ENCODE assay signal across 16 cellular contexts in the genomic region with DNA sequence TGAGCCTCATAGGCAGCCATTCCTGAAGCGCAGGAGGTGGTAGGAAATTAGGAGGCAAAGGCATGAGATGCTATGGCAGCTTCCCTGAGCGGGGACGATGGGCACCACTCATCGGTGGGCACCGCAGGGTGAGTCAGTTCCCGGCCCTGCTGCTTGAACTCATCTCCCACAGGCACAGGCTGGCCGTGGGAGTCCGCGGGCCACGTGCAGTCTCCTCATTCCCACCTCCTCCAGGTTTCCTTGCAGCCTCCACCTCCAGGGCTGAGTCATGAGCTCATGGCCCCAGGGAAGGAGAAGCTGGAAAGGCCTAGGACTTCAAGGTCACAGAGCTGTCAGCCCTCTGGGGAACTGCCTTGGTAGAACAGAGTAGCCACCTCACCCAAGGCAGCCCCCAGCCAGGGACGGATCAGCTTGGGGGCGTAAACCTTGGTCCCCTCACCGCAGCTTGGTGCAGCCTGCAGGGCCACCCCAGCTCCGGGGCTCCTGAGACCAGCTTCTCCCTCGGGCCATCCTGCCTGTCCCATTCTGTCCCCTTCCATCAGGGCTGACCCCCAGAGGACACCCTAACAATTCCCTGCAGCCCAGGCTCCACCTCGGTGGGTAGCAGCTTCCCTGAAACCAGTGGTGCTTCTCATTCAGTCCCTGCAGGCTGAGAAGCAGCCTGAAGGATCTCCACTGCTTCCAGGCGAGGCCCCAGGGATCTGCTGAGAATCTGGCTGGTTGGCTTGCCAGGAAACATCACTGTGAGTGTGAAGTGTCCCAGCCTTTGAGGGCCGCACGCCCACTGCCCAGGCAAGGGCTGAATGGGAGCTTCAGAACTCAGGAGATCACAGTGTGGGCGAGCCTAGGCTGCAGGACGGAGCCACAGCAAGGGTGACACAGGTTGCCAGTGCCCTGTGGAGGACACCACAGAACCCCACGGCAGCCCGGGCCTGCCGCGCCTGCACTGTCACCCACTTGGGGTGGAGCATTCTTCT.
DNase-seq lines count a peak whose midpoint lies in the region; ATAC-seq and TF ChIP-seq lines count a peak whose summit lies in the region.
"Had no signal": no experiment of that assay in that cellular context is flagged by ENCODE, and none has a peak within 500 bp of the region (broad histone marks: within the 10 kb centered on the region; RNA-seq: fewer than 3 reads in every experiment).

No MANE protein-coding gene starts in this region.

- H3K9me3 Mint-ChIP-seq in progenitor cell of endocrine pancreas (ENCODE audit: low read depth) = no peaks in the 10 kb centered on the region
- peaks cover 0 to 5% (median 0%) of the 10 kb centered on the region in 11 donors for H3K9me3 Mint-ChIP-seq in naive thymus-derived CD4-positive, alpha-beta T cell

- in situ Hi-C loops in Panc1 (cut with HindIII; ENCODE audit: low pct_unique_long_range_greater_than_20kb, low sequenced_read_pairs) = no loop called here

- no peaks in the 10 kb centered on the region for H3K36me3 Mint-ChIP-seq in progenitor cell of endocrine pancreas (ENCODE audit: insufficient read depth)
- H3K36me3 Mint-ChIP-seq in naive thymus-derived CD4-positive, alpha-beta T cell = peaks cover 0 to 10% (median 0%) of the 10 kb centered on the region in 5 donors
- H3K36me3 Mint-ChIP-seq: activated naive CD8-positive, alpha-beta T cell treated with anti-CD3 and anti-CD28 coated beads for 36 hours had no signal

- no peaks in the 10 kb centered on the region for H3K4me1 Mint-ChIP-seq in progenitor cell of endocrine pancreas (ENCODE audit: low read depth)
- peaks cover 0 to 8% (median 4%) of the 10 kb centered on the region in 7 donors for H3K4me1 Mint-ChIP-seq in naive thymus-derived CD4-positive, alpha-beta T cell

- H3K27me3 ChIP-seq in Panc1 (ENCODE audit: control insufficient read depth, insufficient read depth, low read length) (no peaks in the 10 kb centered on the region), foreskin keratinocyte (no peaks in the 10 kb centered on the region), smooth muscle cell (ENCODE audit: low read depth) (no peaks in the 10 kb centered on the region)
- H3K27me3 ChIP-seq in naive thymus-derived CD4-positive, alpha-beta T cell (ENCODE audit: control insufficient read depth in 2 of 2, insufficient read depth in 2 of 2, low read length in 2 of 2) = no peaks in the 10 kb centered on the region

- peak overlapping the region; percentile 15 for H3K4me2 ChIP-seq in smooth muscle cell

- 73% methylated on average over 25 of the region's 25 CpGs for WGBS in smooth muscle cell (ENCODE audit: low lambda C conversion rate)

- no peak overlapping the region for H3K4me3 Mint-ChIP-seq in progenitor cell of endocrine pancreas (ENCODE audit: low read depth)
- H3K4me3 Mint-ChIP-seq in naive thymus-derived CD4-positive, alpha-beta T cell = no peak overlapping the region
- H3K4me3 Mint-ChIP-seq: activated naive CD8-positive, alpha-beta T cell treated with anti-CD3 and anti-CD28 coated beads for 36 hours; activated T-cell treated with anti-CD3 and anti-CD28 coated beads, Interleukin-2, amount 50 U/mL, for 72 hours had no signal

- no peak overlapping the region for H2AFZ ChIP-seq in smooth muscle cell (ENCODE audit: low read depth)

- peak; percentile 64; the same call in 1 of the 2 replicates for ATAC-seq in Panc1
- ATAC-seq in foreskin keratinocyte = peak; percentile 73
- ATAC-seq in naive thymus-derived CD4-positive, alpha-beta T cell = no peak
- no peak for ATAC-seq in HG02623 (IDR thresholded peaks at IDR 0.05; ENCODE audit: unreplicated experiment)
- ATAC-seq: activated T-cell treated with anti-CD3 and anti-CD28 coated beads, Interleukin-2, amount 50 U/mL, for 72 hours; PC-3 had no signal

- CTCF ChIA-PET in Panc1 (lab: Charles Lee) = no interaction called here
- CTCF ChIA-PET in naive thymus-derived CD4-positive, alpha-beta T cell (lab: Charles Lee) = no interaction called here

- DNase-seq in ELR (ENCODE audit: low read depth) (peak; percentile 25), Panc1 (ENCODE audit: low read depth, low spot score) (no peak), foreskin keratinocyte (no peak), smooth muscle cell (lab: John Stamatoyannopoulos, UW; ENCODE audit: unreplicated experiment) (no peak), progenitor cell of endocrine pancreas (ENCODE audit: low spot score, unreplicated experiment) (no peak)
- DNase-seq in naive thymus-derived CD4-positive, alpha-beta T cell = no peak
- DNase-seq: activated naive CD8-positive, alpha-beta T cell treated with anti-CD3 and anti-CD28 coated beads for 36 hours; activated T-cell treated with anti-CD3 and anti-CD28 coated beads, Interleukin-2, amount 50 U/mL, for 72 hours; AML-193; effector CD4-positive, alpha-beta T cell; HCEC 1CT; kidney glomerular epithelial cell; NCI-H1694; NCI-H526; PC-3 had no signal

- H3K27ac ChIP-seq in Panc1 (ENCODE audit: low read length) (no peak overlapping the region), foreskin keratinocyte (no peak overlapping the region), smooth muscle cell (ENCODE audit: low read depth) (no peak overlapping the region)
- no peak overlapping the region for H3K27ac ChIP-seq in naive thymus-derived CD4-positive, alpha-beta T cell (ENCODE audit: low read depth, low read length)

- H3K36me3 ChIP-seq in Panc1 (ENCODE audit: control insufficient read depth, insufficient read depth, low read length) (no peaks in the 10 kb centered on the region), smooth muscle cell (ENCODE audit: low read depth) (no peaks in the 10 kb centered on the region)
- H3K36me3 ChIP-seq in naive thymus-derived CD4-positive, alpha-beta T cell (ENCODE audit: control insufficient read depth in 2 of 3, insufficient read depth in 3 of 3, low read length in 3 of 3) = no peaks in the 10 kb centered on the region

- H3K4me3 ChIP-seq in Panc1 (ENCODE audit: low read depth in 2 of 2, low read length in 2 of 2) (no peak overlapping the region), smooth muscle cell (no peak overlapping the region)
- H3K4me3 ChIP-seq in naive thymus-derived CD4-positive, alpha-beta T cell (ENCODE audit: low read length) = no peak overlapping the region

- H3K9me3 ChIP-seq in Panc1 (ENCODE audit: control insufficient read depth, insufficient read depth, low read depth, low read length) (no peaks in the 10 kb centered on the region), smooth muscle cell (replicated peaks; ENCODE audit: low read depth) (no peaks in the 10 kb centered on the region)
- H3K9me3 ChIP-seq in naive thymus-derived CD4-positive, alpha-beta T cell (ENCODE audit: control insufficient read depth in 2 of 3, low read length in 3 of 3) = no peaks in the 10 kb centered on the region

- no peaks in the 10 kb centered on the region for H3F3A ChIP-seq in smooth muscle cell (ENCODE audit: low read depth)

- H3K79me2 ChIP-seq in smooth muscle cell (ENCODE audit: low read depth) = no peaks in the 10 kb centered on the region

- no peak overlapping the region for H3K9ac ChIP-seq in smooth muscle cell (ENCODE audit: low read depth)

- no peaks in the 10 kb centered on the region for H3K27me3 Mint-ChIP-seq in progenitor cell of endocrine pancreas
- no peaks in the 10 kb centered on the region for H3K27me3 Mint-ChIP-seq in naive thymus-derived CD4-positive, alpha-beta T cell
- H3K27me3 Mint-ChIP-seq: activated naive CD8-positive, alpha-beta T cell treated with anti-CD3 and anti-CD28 coated beads for 36 hours had no signal

- no peak overlapping the region for H3K27ac Mint-ChIP-seq in progenitor cell of endocrine pancreas
- peak overlapping the region in 1 of 9 donors; percentile 62 for H3K27ac Mint-ChIP-seq in naive thymus-derived CD4-positive, alpha-beta T cell
- H3K27ac Mint-ChIP-seq: activated naive CD8-positive, alpha-beta T cell treated with anti-CD3 and anti-CD28 coated beads for 36 hours; activated T-cell treated with anti-CD3 and anti-CD28 coated beads, Interleukin-2, amount 50 U/mL, for 72 hours had no signal

- POLR2A ChIA-PET in Panc1 (lab: Charles Lee) = no interaction called here
- POLR2A ChIA-PET in naive thymus-derived CD4-positive, alpha-beta T cell (lab: Charles Lee) = no interaction called here

- no peaks in the 10 kb centered on the region for H4K20me1 ChIP-seq in smooth muscle cell (ENCODE audit: low read depth)

- TF ChIP-seq CTCF in Panc1 (IDR thresholded peaks at IDR 0.05) (no peak), foreskin keratinocyte (conservative IDR thresholded peaks at IDR 0.05) (no peak), smooth muscle cell (IDR thresholded peaks at IDR 0.05; ENCODE audit: borderline replicate concordance, insufficient read depth, poor library complexity, severe bottlenecking) (no peak), progenitor cell of endocrine pancreas (IDR thresholded peaks at IDR 0.05; ENCODE audit: unreplicated experiment) (no peak)

- H3K4me1 ChIP-seq in Panc1 (ENCODE audit: control insufficient read depth, insufficient read depth, low read length) = no peaks in the 10 kb centered on the region
- no peaks in the 10 kb centered on the region for H3K4me1 ChIP-seq in foreskin keratinocyte
- no peaks in the 10 kb centered on the region for H3K4me1 ChIP-seq in smooth muscle cell (ENCODE audit: low read depth)
- H3K4me1 ChIP-seq in naive thymus-derived CD4-positive, alpha-beta T cell (ENCODE audit: control insufficient read depth in 2 of 2, insufficient read depth in 2 of 2, low read length in 2 of 2) = no peaks in the 10 kb centered on the region

- intact Hi-C loops in Panc1 (cut with micrococcal nuclease; ENCODE audit: unreplicated experiment) = no loop called here
- intact Hi-C loops in naive thymus-derived CD4-positive, alpha-beta T cell (cut with micrococcal nuclease) = no loop called here

- BruUV-seq in Panc1 (replicated peaks; lab: Mats Ljungman, UMichigan) = no TSS peak

Comparison
In these comparisons a context has a peak if more than half of its experiments do, and no peak if none do; other contexts are left out.
1. ATAC-seq: peak in Panc1 (single experiment) and foreskin keratinocyte (single experiment); none in naive thymus-derived CD4-positive, alpha-beta T cell (single experiment) and HG02623 (single experiment).